ENCODE assay signal across 15 cellular contexts in the genomic region with DNA sequence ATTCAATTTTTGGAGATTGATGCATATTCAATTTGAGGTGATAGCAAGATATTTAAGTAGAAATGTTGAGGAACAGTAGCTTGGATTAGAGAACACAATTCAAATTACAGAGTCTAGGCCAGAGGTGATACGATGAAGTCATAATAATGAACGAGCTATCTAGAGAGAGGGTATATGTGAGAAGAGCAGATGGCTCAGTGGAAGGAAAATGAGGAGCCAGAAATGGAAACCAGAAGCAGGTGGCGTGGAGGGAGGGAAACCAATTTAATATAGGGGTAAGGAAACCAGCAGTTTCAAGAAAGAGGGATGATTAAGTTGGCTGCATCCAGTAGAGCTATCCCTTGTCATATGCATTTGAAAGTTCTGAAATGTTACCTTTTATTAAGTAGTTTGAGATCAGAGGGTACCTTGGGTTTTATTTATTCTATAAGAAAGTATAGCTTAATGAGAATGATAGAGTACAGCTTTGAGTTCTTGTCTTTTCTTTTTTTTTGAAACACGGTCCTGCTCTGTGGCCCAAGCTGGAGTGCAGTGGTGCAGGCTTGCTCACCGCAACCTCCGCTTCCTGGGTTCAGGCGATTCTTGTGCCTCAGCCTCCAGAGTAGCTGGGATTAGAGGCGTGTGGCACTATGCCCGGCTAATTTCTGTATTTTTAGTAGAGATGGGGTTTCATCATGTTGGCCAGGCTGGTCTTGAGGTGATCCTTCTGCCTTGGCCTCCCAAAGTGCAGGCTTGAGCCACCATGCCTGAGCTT. TPM values are rescaled to one million over a fixed set of nuclear protein-coding genes. Genes with fewer than 3 reads are reported as not detected.
DNase-seq lines count a peak whose midpoint lies in the region; ATAC-seq and TF ChIP-seq lines count a peak whose summit lies in the region.
"Had no signal": no experiment of that assay in that cellular context is flagged by ENCODE, and none has a peak within 500 bp of the region (broad histone marks: within the 10 kb centered on the region; RNA-seq: fewer than 3 reads in every experiment).

No MANE protein-coding gene starts in this region.

- TF ChIP-seq CTCF in neural crest cell (conservative IDR thresholded peaks at IDR 0.05), result no peak

- no peaks in the 10 kb centered on the region for H3K27me3 ChIP-seq in effector memory CD4-positive, alpha-beta T cell (replicated peaks; ENCODE audit: control insufficient read depth, insufficient read depth, low read length, poor library complexity, severe bottlenecking)
- H3K27me3 ChIP-seq: MG63, tibial nerve had no signal

- H3K27ac ChIP-seq in effector memory CD4-positive, alpha-beta T cell (ENCODE audit: insufficient read depth, low read length, poor library complexity, severe bottlenecking), result no peak overlapping the region
- H3K27ac ChIP-seq: tibial nerve had no signal

- CTCF ChIA-PET in activated CD4-positive, alpha-beta T cell treated with anti-CD3 and anti-CD28 coated beads for 36 hours (lab: Charles Lee), result interaction anchor here (0.6 to 1.5 kb wide), 4 partner anchors 11 to 794 kb away, joined by 3 to 4 read pairs (median 3); no protein-coding TSS in a partner anchor
- CTCF ChIA-PET in T-cell (lab: Charles Lee), result interaction anchor here (0.5 to 2.2 kb wide), 8 partner anchors 16 to 696 kb away, joined by 3 to 5 read pairs (median 3); partner anchors contain the start of gene NCK1 (in 1 of the 2)

- H3K36me3 ChIP-seq in effector memory CD4-positive, alpha-beta T cell (ENCODE audit: control insufficient read depth, insufficient read depth, low read length), result no peaks in the 10 kb centered on the region

- no peak for DNase-seq in activated CD4-positive, alpha-beta T cell treated with anti-CD3 and anti-CD28 coated beads for 36 hours
- no peak for DNase-seq in activated CD4-positive, alpha-beta T cell treated with anti-CD3 and anti-CD28 coated beads for 4 hours
- DNase-seq in NCI-H1105 (lab: John Stamatoyannopoulos, UW) (peak; percentile 43), T-cell (no peak), neural crest cell (ENCODE audit: low read depth, low spot score) (no peak), RKO (ENCODE audit: low spot score) (no peak), COLO668 (lab: John Stamatoyannopoulos, UW; ENCODE audit: unreplicated experiment) (no peak)
- DNase-seq in effector memory CD4-positive, alpha-beta T cell, result no peak
- DNase-seq: EL, endodermal cell, kidney glomerular epithelial cell, MG63 had no signal

- no peak for ATAC-seq in activated CD4-positive, alpha-beta T cell treated with anti-CD3 and anti-CD28 coated beads for 36 hours
- ATAC-seq in T-cell (replicated peaks in 1 of 4), result no peak
- ATAC-seq: Panc1 had no signal

- H3K4me1 Mint-ChIP-seq in activated CD4-positive, alpha-beta T cell treated with anti-CD3 and anti-CD28 coated beads for 36 hours, result peaks cover 71% of the 10 kb centered on the region
- H3K4me1 Mint-ChIP-seq in T-cell (peaks cover 83 to 86% (median 84%) of the 10 kb centered on the region in 3 donors), neural crest cell (peaks cover 5% of the 10 kb centered on the region)
- H3K4me1 Mint-ChIP-seq: endodermal cell had no signal

- H3K27me3 Mint-ChIP-seq in activated CD4-positive, alpha-beta T cell treated with anti-CD3 and anti-CD28 coated beads for 36 hours, result no peaks in the 10 kb centered on the region
- no peaks in the 10 kb centered on the region for H3K27me3 Mint-ChIP-seq in T-cell
- no peaks in the 10 kb centered on the region for H3K27me3 Mint-ChIP-seq in neural crest cell (ENCODE audit: low read depth)

- no peak overlapping the region for H3K4me3 Mint-ChIP-seq in activated CD4-positive, alpha-beta T cell treated with anti-CD3 and anti-CD28 coated beads for 36 hours
- H3K4me3 Mint-ChIP-seq in T-cell (peak overlapping the region in 2 of 3 donors; percentile 11 to 15), neural crest cell (no peak overlapping the region)
- H3K4me3 Mint-ChIP-seq: endodermal cell, nephron had no signal

- H3K4me1 ChIP-seq in effector memory CD4-positive, alpha-beta T cell (ENCODE audit: control insufficient read depth, insufficient read depth, low read length, poor library complexity, severe bottlenecking), result peaks cover 24% of the 10 kb centered on the region

- intact Hi-C loops in activated CD4-positive, alpha-beta T cell treated with anti-CD3 and anti-CD28 coated beads for 36 hours (cut with DNase I, micrococcal nuclease), result no loop called here

- peak overlapping the region; percentile 39 for H3K27ac Mint-ChIP-seq in activated CD4-positive, alpha-beta T cell treated with anti-CD3 and anti-CD28 coated beads for 36 hours
- peak overlapping the region; percentile 77 to 81 for H3K27ac Mint-ChIP-seq in T-cell
- peak overlapping the region; percentile 0 for H3K27ac Mint-ChIP-seq in neural crest cell (ENCODE audit: unreplicated experiment)
- H3K27ac Mint-ChIP-seq: endodermal cell, nephron had no signal

- POLR2A ChIA-PET in activated CD4-positive, alpha-beta T cell treated with anti-CD3 and anti-CD28 coated beads for 36 hours (lab: Charles Lee), result no interaction called here
- POLR2A ChIA-PET in T-cell (lab: Charles Lee), result interaction anchor here (0.6 to 1.0 kb wide), 5 partner anchors 22 to 135 kb away, joined by 3 to 5 read pairs (median 5); partner anchors contain the start of gene NCK1 (in 2 of the 2)

- H3K36me3 Mint-ChIP-seq in activated CD4-positive, alpha-beta T cell treated with anti-CD3 and anti-CD28 coated beads for 36 hours (ENCODE audit: low read depth), result peaks cover 18% of the 10 kb centered on the region
- H3K36me3 Mint-ChIP-seq in T-cell (peaks cover 9% of the 10 kb centered on the region), neural crest cell (ENCODE audit: low read depth) (peaks cover 17% of the 10 kb centered on the region)

- H3K9me3 Mint-ChIP-seq in activated CD4-positive, alpha-beta T cell treated with anti-CD3 and anti-CD28 coated beads for 36 hours (ENCODE audit: low read depth), result peaks cover 6% of the 10 kb centered on the region
- H3K9me3 Mint-ChIP-seq in T-cell, result peaks cover 0 to 4% (median 4%) of the 10 kb centered on the region in 3 donors
- H3K9me3 Mint-ChIP-seq in neural crest cell, result peaks cover 6% of the 10 kb centered on the region

- no peaks in the 10 kb centered on the region for H3K9me3 ChIP-seq in effector memory CD4-positive, alpha-beta T cell (ENCODE audit: control insufficient read depth, low read length)

- H3K4me3 ChIP-seq in effector memory CD4-positive, alpha-beta T cell (ENCODE audit: insufficient read depth, low read depth, low read length, poor library complexity, severe bottlenecking), result no peak overlapping the region
- H3K4me3 ChIP-seq: MG63, tibial nerve had no signal

RNA-seq across cellular contexts. Expression of gene NCK1, which starts 22.1 kb away (rescaled TPM):
- total RNA-seq in activated CD4-positive, alpha-beta T cell treated with anti-CD3 and anti-CD28 coated beads for 36 hours, result 10 to 100 TPM; 30.4 to 31.9 TPM
- 10 to 100 TPM; 46.9 to 65.3 (median 50.9) TPM for total RNA-seq in T-cell
- total RNA-seq in neural crest cell, result 24.9 and 33.0 TPM in 2 replicates

Comparison
In these comparisons a context has a peak if more than half of its experiments do, and no peak if none do; other contexts are left out.
1. H3K27ac Mint-ChIP-seq: peak in every context shown above with its lines; median percentile 79 in T-cell; 39 in activated CD4-positive, alpha-beta T cell treated with anti-CD3 and anti-CD28 coated beads for 36 hours; 0 in neural crest cell.
2. H3K4me3 Mint-ChIP-seq: peak in T-cell (2 of 3); none in activated CD4-positive, alpha-beta T cell treated with anti-CD3 and anti-CD28 coated beads for 36 hours (single experiment) and neural crest cell (single experiment).